Comparison of ENCODE assay signal across 16 cellular contexts in the genomic region with DNA sequence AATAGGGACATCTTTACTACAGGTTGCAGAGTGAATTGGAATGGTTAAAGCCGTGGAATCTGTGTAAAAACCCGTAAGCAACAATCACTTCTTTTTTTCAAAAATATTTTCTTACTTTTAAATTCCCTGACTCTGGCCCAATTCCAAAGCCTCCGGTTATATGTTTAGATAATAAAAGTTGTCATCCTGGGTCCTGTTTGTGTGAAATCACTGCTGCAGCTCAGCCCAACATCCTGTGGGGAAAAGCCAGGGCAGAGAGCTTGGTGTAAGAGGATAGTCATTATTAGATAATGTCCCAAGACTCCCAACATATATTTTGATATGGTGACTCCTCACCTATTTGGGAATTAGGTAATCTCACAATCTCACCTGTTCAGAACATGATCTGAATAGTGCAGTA.
DNase-seq lines count a peak whose midpoint lies in the region; ATAC-seq and TF ChIP-seq lines count a peak whose summit lies in the region.
"Had no signal": no experiment of that assay in that cellular context is flagged by ENCODE, and none has a peak within 500 bp of the region (broad histone marks: within the 10 kb centered on the region; RNA-seq: fewer than 3 reads in every experiment).

No MANE protein-coding gene starts in this region.

- H3K23ac ChIP-seq in mesenchymal stem cell (ENCODE audit: low read length in 2 of 2), result no peak overlapping the region

- H3K36me3 Mint-ChIP-seq in HFFc6 (ENCODE audit: low read depth), result no peaks in the 10 kb centered on the region
- H3K36me3 Mint-ChIP-seq: CD4-positive, alpha-beta memory T cell had no signal

- H3K14ac ChIP-seq in mesenchymal stem cell (ENCODE audit: low read length in 2 of 2), result no peak overlapping the region

- H2AFZ ChIP-seq in mesenchymal stem cell (ENCODE audit: low read depth, low read length), result no peak overlapping the region

- H3K18ac ChIP-seq in mesenchymal stem cell (ENCODE audit: low read depth in 1 of 2, low read length in 2 of 2), result no peak overlapping the region

- H2AK5ac ChIP-seq in mesenchymal stem cell (ENCODE audit: low read length, severe bottlenecking), result no peak overlapping the region

- H3K27ac ChIP-seq in SK-N-MC (peak overlapping the region; percentile 99), mesenchymal stem cell (ENCODE audit: low read length, poor library complexity, severe bottlenecking) (no peak overlapping the region)
- H3K27ac ChIP-seq: 22Rv1 had no signal

- no CpG with 5 or more reads among the region's 3 CpGs for WGBS in mesenchymal stem cell

- H3K4me1 ChIP-seq in mesenchymal stem cell (ENCODE audit: control insufficient read depth, insufficient read depth, low read depth, low read length), result no peaks in the 10 kb centered on the region
- H3K4me1 ChIP-seq: HAP-1 had no signal

- ATAC-seq in HG03460 (IDR thresholded peaks at IDR 0.05; ENCODE audit: unreplicated experiment), result no peak
- ATAC-seq in HG02981 (IDR thresholded peaks at IDR 0.05; ENCODE audit: unreplicated experiment), result no peak
- no peak for ATAC-seq in HG03108 (IDR thresholded peaks at IDR 0.05; ENCODE audit: unreplicated experiment)

- peak; percentile 56 for DNase-seq in AG10803 (ENCODE audit: low read depth)
- peak; percentile 10 for DNase-seq in HFFc6
- no peak for DNase-seq in SK-N-MC (ENCODE audit: low read depth, low spot score)
- DNase-seq in mesenchymal stem cell, result no peak
- DNase-seq in activated CD4-positive, alpha-beta T cell treated with anti-CD3 and anti-CD28 coated beads, Interleukin-2, amount 50 U/mL, for 48 hours, result no peak
- DNase-seq: AML-193; C1 segment of cervical spinal cord; CD4-positive, alpha-beta memory T cell; DMS79; GF-D8 had no signal

- no peak overlapping the region for H4K8ac ChIP-seq in mesenchymal stem cell (ENCODE audit: low read length)

- no peaks in the 10 kb centered on the region for H3K27me3 Mint-ChIP-seq in HFFc6 (ENCODE audit: insufficient read depth)

- no peaks in the 10 kb centered on the region for H3K9me3 Mint-ChIP-seq in HFFc6

- H3K9me3 ChIP-seq in SK-N-MC (ENCODE audit: low read depth, low read length) (no peaks in the 10 kb centered on the region), mesenchymal stem cell (ENCODE audit: control insufficient read depth, low read length) (no peaks in the 10 kb centered on the region)
- H3K9me3 ChIP-seq: HAP-1 had no signal

- H4K91ac ChIP-seq in mesenchymal stem cell (ENCODE audit: low read length), result no peak overlapping the region

- no peak overlapping the region for H3K4me3 Mint-ChIP-seq in HFFc6
- H3K4me3 Mint-ChIP-seq: CD4-positive, alpha-beta memory T cell; IgD-negative memory B cell had no signal

- no peak overlapping the region for H2BK12ac ChIP-seq in mesenchymal stem cell (ENCODE audit: low read length in 2 of 2)

- H3K27ac Mint-ChIP-seq in HFFc6, result no peak overlapping the region
- H3K27ac Mint-ChIP-seq: CD4-positive, alpha-beta memory T cell; IgD-negative memory B cell had no signal

- no peak overlapping the region for H2BK5ac ChIP-seq in mesenchymal stem cell (ENCODE audit: low read depth, low read length, poor library complexity, severe bottlenecking)

- no peaks in the 10 kb centered on the region for H3K79me1 ChIP-seq in mesenchymal stem cell (replicated peaks; ENCODE audit: low read length, poor library complexity, severe bottlenecking)

- H3K36me3 ChIP-seq in SK-N-MC (ENCODE audit: insufficient read depth, low read length) (no peaks in the 10 kb centered on the region), mesenchymal stem cell (ENCODE audit: control insufficient read depth in 1 of 2, insufficient read depth in 2 of 2, low read depth in 1 of 2, low read length in 2 of 2) (no peaks in the 10 kb centered on the region)
- H3K36me3 ChIP-seq: HAP-1 had no signal

- H2BK15ac ChIP-seq in mesenchymal stem cell (ENCODE audit: low read depth, poor library complexity, severe bottlenecking), result no peak overlapping the region

- H3K9ac ChIP-seq in SK-N-MC (ENCODE audit: insufficient read length), result peak overlapping the region; percentile 32
- peak overlapping the region; percentile 30 for H3K9ac ChIP-seq in mesenchymal stem cell (ENCODE audit: low read length)

- no peak overlapping the region for H3K4me2 ChIP-seq in mesenchymal stem cell (ENCODE audit: low read length, poor library complexity, severe bottlenecking)

- H2BK120ac ChIP-seq in mesenchymal stem cell (ENCODE audit: low read depth, low read length), result no peak overlapping the region

- H3K4ac ChIP-seq in mesenchymal stem cell (ENCODE audit: low read depth in 1 of 2, low read length in 2 of 2), result no peak overlapping the region

- peaks cover 3 to 4% of the 10 kb centered on the region in 2 experiments for H3K27me3 ChIP-seq in mesenchymal stem cell (ENCODE audit: control insufficient read depth in 1 of 2, insufficient read depth in 1 of 2, low read length in 2 of 2)

- H3K4me1 Mint-ChIP-seq in HFFc6 (ENCODE audit: low read depth), result peaks cover 14% of the 10 kb centered on the region; the same call in 1 of the 2 replicates
- H3K4me1 Mint-ChIP-seq: CD4-positive, alpha-beta memory T cell; IgD-negative memory B cell had no signal

- TF ChIP-seq CTCF in AG10803 (conservative IDR thresholded peaks at IDR 0.05; ENCODE audit: low read length) (no peak), HFFc6 (IDR thresholded peaks at IDR 0.05) (no peak)

- H3K4me3 ChIP-seq in AG10803 (ENCODE audit: low read length) (no peak overlapping the region), SK-N-MC (peak overlapping the region; percentile 42; the same call in 1 of the 2 replicates), mesenchymal stem cell (ENCODE audit: insufficient read depth in 1 of 2, low read depth in 1 of 2, low read length in 2 of 2) (peak overlapping the region in 1 of 2 experiments; percentile 50)
- H3K4me3 ChIP-seq: HAP-1 had no signal

Comparison
In these comparisons a context has a peak if more than half of its experiments do, and no peak if none do; other contexts are left out.
1. DNase-seq: peak in AG10803 (single experiment) and HFFc6 (single experiment); none in SK-N-MC (single experiment), mesenchymal stem cell (single experiment) and activated CD4-positive, alpha-beta T cell treated with anti-CD3 and anti-CD28 coated beads, Interleukin-2, amount 50 U/mL, for 48 hours (0 of 2).